ENCODE assay signal across 16 cellular contexts in genomic region chr15:89837830-89838178, GRCh38. TPM values are rescaled to one million over a fixed set of nuclear protein-coding genes. Genes with fewer than 3 reads are reported as not detected.
DNase-seq lines count a peak whose midpoint lies in the region; ATAC-seq and TF ChIP-seq lines count a peak whose summit lies in the region.
"Had no signal": no experiment of that assay in that cellular context is flagged by ENCODE, and none has a peak within 500 bp of the region (broad histone marks: within the 10 kb centered on the region; RNA-seq: fewer than 3 reads in every experiment).

No MANE protein-coding gene starts in this region.

- H3K27me3 ChIP-seq in SK-N-SH (ENCODE audit: insufficient read depth), result no peaks in the 10 kb centered on the region
- H3K27me3 ChIP-seq in thyroid gland, result no peaks in the 10 kb centered on the region

- no peak overlapping the region for H2AFZ ChIP-seq in SK-N-SH (ENCODE audit: low read depth)

- no peak overlapping the region for H3K4me3 ChIP-seq in SK-N-SH (ENCODE audit: low read depth in 2 of 2, low read length in 1 of 2)
- no peak overlapping the region for H3K4me3 ChIP-seq in thyroid gland (replicated peaks in 1 of 3)

- 30% methylated on average over 2 of the region's 3 CpGs for WGBS in SK-N-SH (ENCODE audit: low lambda C conversion rate)
- WGBS in thyroid gland, 2 donors, result 83 to 91% methylated on average over 3 of the region's 3 CpGs

- no peaks in the 10 kb centered on the region for H4K20me1 ChIP-seq in SK-N-SH (ENCODE audit: insufficient read depth)

- POLR2A ChIA-PET in SK-N-SH (lab: Yijun Ruan, JAX), result no interaction called here

- H3K4me1 Mint-ChIP-seq in chondrocyte (ENCODE audit: low read depth) (peaks cover 56% of the 10 kb centered on the region), mesothelial cell of epicardium (peaks cover 19% of the 10 kb centered on the region)

- TF ChIP-seq CTCF in SK-N-SH (IDR thresholded peaks at IDR 0.05) (no peak), chondrocyte (IDR thresholded peaks at IDR 0.05) (no peak), mesothelial cell of epicardium (IDR thresholded peaks at IDR 0.05; ENCODE audit: unreplicated experiment) (no peak), thyroid gland (IDR thresholded peaks at IDR 0.05) (no peak)

- TF ChIP-seq RAD21 in SK-N-SH (IDR thresholded peaks at IDR 0.05; ENCODE audit: low read length), result no peak

- H3K36me3 ChIP-seq in SK-N-SH (replicated peaks in 1 of 2; ENCODE audit: control insufficient read depth in 1 of 2, insufficient read depth in 2 of 2, low read length in 1 of 2) (peaks cover 29 to 38% of the 10 kb centered on the region in 2 experiments), thyroid gland (peaks cover 25 to 29% of the 10 kb centered on the region in 2 donors)

- no peak for DNase-seq in SK-N-SH
- no peak for DNase-seq in chondrocyte (ENCODE audit: low spot score)
- DNase-seq in mesothelial cell of epicardium (ENCODE audit: low spot score in 2 of 2, unreplicated experiment in 2 of 2), result no peak
- DNase-seq in thyroid gland, result no peak
- no peak for DNase-seq in NCI-H82 (lab: John Stamatoyannopoulos, UW)
- DNase-seq in LoVo (ENCODE audit: low spot score), result no peak
- DNase-seq in stimulated activated CD4-positive, alpha-beta T cell treated with anti-CD3 and anti-CD28 coated beads, Interleukin-4, amount 100 ng/mL, for 1 hour, result no peak
- DNase-seq: activated CD4-positive, alpha-beta T cell treated with anti-CD3 and anti-CD28 coated beads, Interleukin-2, amount 50 U/mL, for 48 hours; activated naive CD4-positive, alpha-beta T cell; GOT3; NCI-H1694; NCI-H748 treated with DMSO at 0.1 percent for 48 hours had no signal

- H3K9ac ChIP-seq in SK-N-SH, result peak overlapping the region; percentile 62
- H3K9ac ChIP-seq: KMS-11 had no signal

- no peaks in the 10 kb centered on the region for H3K9me3 ChIP-seq in SK-N-SH
- no peaks in the 10 kb centered on the region for H3K9me3 ChIP-seq in thyroid gland

- H3K27me3 Mint-ChIP-seq in chondrocyte (ENCODE audit: low read depth), result no peaks in the 10 kb centered on the region
- no peaks in the 10 kb centered on the region for H3K27me3 Mint-ChIP-seq in mesothelial cell of epicardium (ENCODE audit: low read depth)
- H3K27me3 Mint-ChIP-seq: stimulated activated naive CD8-positive, alpha-beta T cell treated with anti-CD3 and anti-CD28 coated beads, Interleukin-15, Interleukin-2, amounts not matched to agents 100 ng/mL and 50 ng/mL, for 24 hours had no signal

- TF ChIP-seq EP300 in SK-N-SH (IDR thresholded peaks at IDR 0.05; ENCODE audit: borderline replicate concordance in 1 of 2, low read depth in 1 of 2, low read length in 1 of 2), result no peak

- no peak for TF ChIP-seq POLR2A in thyroid gland (IDR thresholded peaks at IDR 0.05)

- CTCF ChIA-PET in SK-N-SH (lab: Yijun Ruan, JAX), result interaction anchor here (1.2 to 3.2 kb wide), 3 partner anchors 10 to 77 kb away, joined by 3 to 13 read pairs (median 3); no protein-coding TSS in a partner anchor

- no peaks in the 10 kb centered on the region for H3K9me2 ChIP-seq in SK-N-SH

- H3K9me3 Mint-ChIP-seq in chondrocyte (ENCODE audit: low read depth) (no peaks in the 10 kb centered on the region), mesothelial cell of epicardium (no peaks in the 10 kb centered on the region)
- H3K9me3 Mint-ChIP-seq: stimulated activated naive CD8-positive, alpha-beta T cell treated with anti-CD3 and anti-CD28 coated beads, Interleukin-15, Interleukin-2, amounts not matched to agents 100 ng/mL and 50 ng/mL, for 24 hours had no signal

- H3K4me3 Mint-ChIP-seq in chondrocyte (ENCODE audit: unreplicated experiment) (no peak overlapping the region), mesothelial cell of epicardium (no peak overlapping the region)
- H3K4me3 Mint-ChIP-seq: stimulated activated naive CD8-positive, alpha-beta T cell treated with anti-CD3 and anti-CD28 coated beads, Interleukin-15, Interleukin-2, amounts not matched to agents 100 ng/mL and 50 ng/mL, for 24 hours had no signal

- H3K27ac ChIP-seq in SK-N-SH (ENCODE audit: low read depth in 2 of 2, low read length in 1 of 2) (peak overlapping the region; percentile 87 to 95), thyroid gland (peak overlapping the region in 2 of 3 donors; percentile 39 to 44)
- H3K27ac ChIP-seq: 22Rv1, KMS-11 had no signal

- intact Hi-C loops in thyroid gland (cut with DNase I), result no loop called here

- peaks cover 19% of the 10 kb centered on the region for H3F3A ChIP-seq in SK-N-SH (replicated peaks; ENCODE audit: insufficient read depth)

- H3K36me3 Mint-ChIP-seq in chondrocyte (ENCODE audit: low read depth) (peaks cover 30% of the 10 kb centered on the region), mesothelial cell of epicardium (peaks cover 43% of the 10 kb centered on the region)

- H3K79me2 ChIP-seq in SK-N-SH (ENCODE audit: insufficient read depth), result peaks cover 7% of the 10 kb centered on the region; the same call in 1 of the 2 replicates

- H3K27ac Mint-ChIP-seq in chondrocyte (ENCODE audit: unreplicated experiment) (peak overlapping the region; percentile 97), mesothelial cell of epicardium (peak overlapping the region; percentile 30)
- H3K27ac Mint-ChIP-seq: stimulated activated naive CD8-positive, alpha-beta T cell treated with anti-CD3 and anti-CD28 coated beads, Interleukin-15, Interleukin-2, amounts not matched to agents 100 ng/mL and 50 ng/mL, for 24 hours had no signal

- H3K4me1 ChIP-seq in SK-N-SH (ENCODE audit: control insufficient read depth in 1 of 2, insufficient read depth in 2 of 2, low read depth in 1 of 2, low read length in 1 of 2) (peaks cover 0 to 21% of the 10 kb centered on the region in 2 experiments; a peak in 2 of 4 replicates), thyroid gland (peaks cover 0 to 13% of the 10 kb centered on the region in 2 donors)

- peak overlapping the region; percentile 59 for H3K4me2 ChIP-seq in SK-N-SH
- H3K4me2 ChIP-seq: KMS-11 had no signal

- no peak for ATAC-seq in SK-N-SH treated with all-trans-retinoic acid at 6 μM for 48 hours

TF ChIP-seq in SK-N-SH, 30 proteins besides CTCF, POLR2A, EP300 and RAD21 (continues in another document):
- TF ChIP-seq NRF1 (IDR thresholded peaks at IDR 0.05; ENCODE audit: low read depth, low read length), result no peak
- TF ChIP-seq TCF12 (IDR thresholded peaks at IDR 0.05), result no peak
- TF ChIP-seq, protein P1, sequence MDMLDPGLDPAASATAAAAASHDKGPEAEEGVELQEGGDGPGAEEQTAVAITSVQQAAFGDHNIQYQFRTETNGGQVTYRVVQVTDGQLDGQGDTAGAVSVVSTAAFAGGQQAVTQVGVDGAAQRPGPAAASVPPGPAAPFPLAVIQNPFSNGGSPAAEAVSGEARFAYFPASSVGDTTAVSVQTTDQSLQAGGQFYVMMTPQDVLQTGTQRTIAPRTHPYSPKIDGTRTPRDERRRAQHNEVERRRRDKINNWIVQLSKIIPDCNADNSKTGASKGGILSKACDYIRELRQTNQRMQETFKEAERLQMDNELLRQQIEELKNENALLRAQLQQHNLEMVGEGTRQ (IDR thresholded peaks at IDR 0.05; ENCODE audit: borderline replicate concordance, low read depth, low read length), result no peak
- TF ChIP-seq FOSL2 (IDR thresholded peaks at IDR 0.05; ENCODE audit: borderline replicate concordance, low read depth), result no peak
- no peak for TF ChIP-seq MXI1 (IDR thresholded peaks at IDR 0.05; ENCODE audit: low read depth, low read length)

TF ChIP-seq in SK-N-SH treated with all-trans-retinoic acid at 6 μM for 48 hours, 23 proteins besides CTCF, POLR2A, EP300 and RAD21 (continues in another document):
- TF ChIP-seq PATZ1 (CRISPR knock-in tag; IDR thresholded peaks at IDR 0.05; ENCODE audit: borderline replicate concordance) (no peak), ESRRG (CRISPR knock-in tag; IDR thresholded peaks at IDR 0.05) (no peak), POU6F1 (CRISPR knock-in tag; IDR thresholded peaks at IDR 0.05; ENCODE audit: borderline replicate concordance, low read depth) (no peak), ZNF8 (CRISPR knock-in tag; IDR thresholded peaks at IDR 0.05) (no peak), CSDC2 (CRISPR knock-in tag; IDR thresholded peaks at IDR 0.05) (no peak)

RNA-seq across cellular contexts. Expression of gene ANPEP, which starts 23.2 kb away (rescaled TPM):
- polyA plus RNA-seq in SK-N-SH (2012; rRNA removed), result 25.8 and 51.0 TPM in 2 replicates
- 16.3 and 22.6 TPM in 2 replicates for polyA plus RNA-seq in SK-N-SH (2012; cell fraction: cytosol; rRNA removed)
- polyA plus RNA-seq in SK-N-SH (2012; cell fraction: nucleus; rRNA removed), result 59.5 and 61.6 TPM in 2 replicates
- total RNA-seq in chondrocyte, result 46.5 to 64.9 TPM (median 48.1 TPM) in 3 replicates
- 12.5 to 16.3 TPM (median 15.8 TPM) in 3 replicates for total RNA-seq in mesothelial cell of epicardium
- 10 to 100 TPM in 1 of 4 donors, 1 to 10 TPM in 3; 7.2 to 11.7 (median 9.4) TPM for total RNA-seq in thyroid gland

RNA-seq across cellular contexts. Expression of gene AP3S2, which starts 56.0 kb away (rescaled TPM):
- 11.9 and 19.4 TPM in 2 replicates for polyA plus RNA-seq in SK-N-SH (2012; rRNA removed)
- polyA plus RNA-seq in SK-N-SH (2012; cell fraction: cytosol; rRNA removed), result 26.2 and 27.1 TPM in 2 replicates
- 15.0 and 20.9 TPM in 2 replicates for polyA plus RNA-seq in SK-N-SH (2012; cell fraction: nucleus; rRNA removed)
- total RNA-seq in chondrocyte (19.6 to 26.2 TPM (median 24.4 TPM) in 3 replicates), mesothelial cell of epicardium (25.3 to 28.3 TPM (median 26.5 TPM) in 3 replicates), thyroid gland (10 to 100 TPM; 59.6 to 98.6 (median 67.6) TPM)
